13 cellular contexts compared by ENCODE assay signal in the genomic region with DNA sequence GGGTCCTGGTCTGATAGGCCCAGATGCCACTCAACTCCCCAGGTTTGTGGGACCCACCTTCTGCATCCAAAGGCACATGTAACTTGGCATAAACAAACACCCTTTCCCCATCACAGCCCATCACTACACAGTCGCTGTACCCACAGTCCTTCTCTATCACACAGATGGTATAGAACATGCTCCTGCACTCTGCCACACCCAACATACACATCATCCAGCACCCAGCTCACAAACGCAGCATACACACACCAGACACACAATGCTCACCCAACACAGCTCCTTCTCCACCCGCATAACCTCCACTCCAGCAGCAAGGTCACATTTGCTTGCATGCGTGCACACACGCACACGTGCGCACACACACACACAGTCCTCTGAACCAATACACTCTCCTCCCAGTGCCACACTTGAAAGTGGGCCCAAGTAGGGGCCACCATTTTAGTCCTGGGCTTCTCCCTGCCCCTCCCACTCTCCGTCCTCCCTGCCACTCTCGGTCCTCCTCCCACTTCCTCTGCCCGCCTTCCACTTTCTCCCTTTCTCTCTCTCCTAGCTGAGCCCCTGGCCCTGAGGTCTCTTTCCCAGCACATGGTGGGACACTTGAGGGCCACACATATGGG. TPM values are rescaled to one million over a fixed set of nuclear protein-coding genes. Genes with fewer than 3 reads are reported as not detected.
A peak's percentile ranks its signal among the peaks of the same experiment; 100 is the strongest.
DNase-seq lines count a peak whose midpoint lies in the region; TF ChIP-seq lines count a peak whose summit lies in the region.
"Had no signal": no experiment of that assay in that cellular context is flagged by ENCODE, and none has a peak within 500 bp of the region (broad histone marks: within the 10 kb centered on the region; RNA-seq: fewer than 3 reads in every experiment).

No MANE protein-coding gene starts in this region.

- in situ Hi-C loops in GM13976 (cut with MboI; ENCODE audit: low sequenced_read_pairs, unreplicated experiment): loop anchor here (10.0 kb wide), 1 partner anchor 51 kb away; no protein-coding TSS in a partner anchor
- in situ Hi-C loops in G401 (cut with HindIII; ENCODE audit: low sequenced_read_pairs): no loop called here

- peak overlapping the region; percentile 59; the same call in 1 of the 2 replicates for H3K27ac ChIP-seq in VCaP
- peak overlapping the region; percentile 99 for H3K27ac ChIP-seq in hepatocyte
- H3K27ac ChIP-seq in spleen: no peak overlapping the region
- H3K27ac ChIP-seq: HL-60, PC-9 had no signal

- H3K4me3 ChIP-seq in hepatocyte (no peak overlapping the region), spleen (no peak overlapping the region)
- H3K4me3 ChIP-seq: PC-9 had no signal

- H3K36me3 ChIP-seq in hepatocyte (replicated peaks; ENCODE audit: insufficient read depth, low read depth) (no peaks in the 10 kb centered on the region), spleen (no peaks in the 10 kb centered on the region)
- H3K36me3 ChIP-seq: stomach had no signal

- intact Hi-C loops in spleen (cut with DNase I; ENCODE audit: low total_unique reads): no loop called here

- no peak overlapping the region for H2AFZ ChIP-seq in hepatocyte
- H2AFZ ChIP-seq: PC-9 had no signal

- peaks cover 76% of the 10 kb centered on the region for H3K4me1 ChIP-seq in hepatocyte (ENCODE audit: insufficient read depth)
- peaks cover 0 to 21% (median 2%) of the 10 kb centered on the region in 6 donors for H3K4me1 ChIP-seq in spleen

- DNase-seq in GM13976 (ENCODE audit: low spot score) (peak; percentile 30), hepatocyte (ENCODE audit: low spot score) (peak; percentile 34), spleen (peak; percentile 42), HuH-7.5 (ENCODE audit: low spot score) (no peak), LoVo (ENCODE audit: low spot score) (no peak), G401 (ENCODE audit: low spot score) (no peak), retina (no peak)
- DNase-seq: activated gamma-delta T cell treated with Interleukin-2 at 50 U/mL for 16 hours had no signal

- peaks cover 2% of the 10 kb centered on the region for H3K27me3 ChIP-seq in hepatocyte
- peaks cover 0 to 28% (median 0%) of the 10 kb centered on the region in 7 donors for H3K27me3 ChIP-seq in spleen (replicated peaks in 1 of 7)
- H3K27me3 ChIP-seq: stomach had no signal

- WGBS in hepatocyte (ENCODE audit: low lambda C conversion rate, missing lambda C conversion rate): 73% methylated on average over 10 of the region's 10 CpGs
- 71 to 82% (median 73%) methylated on average over 10 of the region's 10 CpGs for WGBS in spleen, 5 donors

- H3K9me2 ChIP-seq in hepatocyte (replicated peaks; ENCODE audit: insufficient read depth): no peaks in the 10 kb centered on the region

- TF ChIP-seq POLR2A in spleen (IDR thresholded peaks at IDR 0.05): no peak

- H3K79me2 ChIP-seq in hepatocyte: peaks cover 6% of the 10 kb centered on the region

- H3K9me3 ChIP-seq in hepatocyte (ENCODE audit: low read depth): no peaks in the 10 kb centered on the region
- H3K9me3 ChIP-seq in spleen: no peaks in the 10 kb centered on the region
- H3K9me3 ChIP-seq: stomach had no signal

- peak overlapping the region; percentile 73 for H3K4me2 ChIP-seq in hepatocyte
- H3K4me2 ChIP-seq: PC-9 had no signal

- H4K20me1 ChIP-seq in hepatocyte (ENCODE audit: insufficient read depth, poor library complexity, severe bottlenecking): no peaks in the 10 kb centered on the region

- TF ChIP-seq CTCF in GM13976 (IDR thresholded peaks at IDR 0.05; ENCODE audit: borderline replicate concordance, control extremely low read depth, extremely low read depth, insufficient read depth, missing control alignments) (no peak), VCaP (conservative IDR thresholded peaks at IDR 0.05) (no peak), hepatocyte (IDR thresholded peaks at IDR 0.05; ENCODE audit: poor library complexity) (no peak), spleen (IDR thresholded peaks at IDR 0.05 in 8 of 11, conservative IDR thresholded peaks at IDR 0.05 in 3 of 11) (no peak)

RNA-seq across cellular contexts. Expression of gene TMEM92, which starts 8.5 kb away (rescaled TPM):
- total RNA-seq in hepatocyte (6.9 and 11.3 TPM in 2 replicates), spleen (under 1 TPM in 2 of 7 donors, not detected in 5; 0.44 to 0.49 TPM)
- polyA plus RNA-seq in hepatocyte (21.7 and 24.0 TPM in 2 replicates), spleen (under 1 TPM in 1 of 3 donors, not detected in 2; 0.06 TPM)
- 1.2 and 4.2 TPM in 2 replicates for total RNA-seq in G401 (2014; rRNA removed; shearing (Covaris generic))
- total RNA-seq: T-cell had no signal

Comparison
In these comparisons a context has a peak if more than half of its experiments do, and no peak if none do; other contexts are left out.
1. DNase-seq: peak in GM13976 (single experiment), hepatocyte (single experiment) and spleen (single experiment); none in HuH-7.5 (single experiment), LoVo (single experiment), G401 (single experiment) and retina (single experiment).
2. H3K27ac ChIP-seq: peak in VCaP (single experiment) and hepatocyte (single experiment); none in spleen (0 of 8).